Comparison of ENCODE assay signal across 1 cellular context in the genomic region with DNA sequence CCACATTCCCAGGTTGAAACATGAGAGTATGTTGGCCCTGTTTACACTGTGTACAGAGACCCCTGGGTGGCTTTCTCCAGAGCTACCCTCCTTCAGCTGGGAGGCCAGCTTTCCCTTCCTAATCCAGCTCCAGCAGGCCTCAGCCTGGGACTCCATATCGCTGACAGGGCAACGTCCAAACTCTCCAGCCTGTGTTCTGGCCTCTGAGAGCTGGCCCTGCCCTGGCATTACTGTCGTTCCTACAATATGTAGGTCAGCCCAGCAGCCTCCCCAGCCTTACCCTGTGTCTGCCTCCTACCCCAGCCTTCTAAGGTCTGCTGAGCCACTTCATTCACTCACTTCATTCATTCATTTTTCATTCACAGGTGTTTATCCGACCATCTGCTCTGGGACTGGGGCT.
A peak's percentile ranks its signal among the peaks of the same experiment; 100 is the strongest.
TF ChIP-seq lines count a peak whose summit lies in the region.

No MANE protein-coding gene starts in this region.

TF ChIP-seq in HepG2, 621 proteins besides CTCF, POLR2A, EP300 and RAD21 (continued from another document and continues in another):
- TF ChIP-seq, protein P1, sequence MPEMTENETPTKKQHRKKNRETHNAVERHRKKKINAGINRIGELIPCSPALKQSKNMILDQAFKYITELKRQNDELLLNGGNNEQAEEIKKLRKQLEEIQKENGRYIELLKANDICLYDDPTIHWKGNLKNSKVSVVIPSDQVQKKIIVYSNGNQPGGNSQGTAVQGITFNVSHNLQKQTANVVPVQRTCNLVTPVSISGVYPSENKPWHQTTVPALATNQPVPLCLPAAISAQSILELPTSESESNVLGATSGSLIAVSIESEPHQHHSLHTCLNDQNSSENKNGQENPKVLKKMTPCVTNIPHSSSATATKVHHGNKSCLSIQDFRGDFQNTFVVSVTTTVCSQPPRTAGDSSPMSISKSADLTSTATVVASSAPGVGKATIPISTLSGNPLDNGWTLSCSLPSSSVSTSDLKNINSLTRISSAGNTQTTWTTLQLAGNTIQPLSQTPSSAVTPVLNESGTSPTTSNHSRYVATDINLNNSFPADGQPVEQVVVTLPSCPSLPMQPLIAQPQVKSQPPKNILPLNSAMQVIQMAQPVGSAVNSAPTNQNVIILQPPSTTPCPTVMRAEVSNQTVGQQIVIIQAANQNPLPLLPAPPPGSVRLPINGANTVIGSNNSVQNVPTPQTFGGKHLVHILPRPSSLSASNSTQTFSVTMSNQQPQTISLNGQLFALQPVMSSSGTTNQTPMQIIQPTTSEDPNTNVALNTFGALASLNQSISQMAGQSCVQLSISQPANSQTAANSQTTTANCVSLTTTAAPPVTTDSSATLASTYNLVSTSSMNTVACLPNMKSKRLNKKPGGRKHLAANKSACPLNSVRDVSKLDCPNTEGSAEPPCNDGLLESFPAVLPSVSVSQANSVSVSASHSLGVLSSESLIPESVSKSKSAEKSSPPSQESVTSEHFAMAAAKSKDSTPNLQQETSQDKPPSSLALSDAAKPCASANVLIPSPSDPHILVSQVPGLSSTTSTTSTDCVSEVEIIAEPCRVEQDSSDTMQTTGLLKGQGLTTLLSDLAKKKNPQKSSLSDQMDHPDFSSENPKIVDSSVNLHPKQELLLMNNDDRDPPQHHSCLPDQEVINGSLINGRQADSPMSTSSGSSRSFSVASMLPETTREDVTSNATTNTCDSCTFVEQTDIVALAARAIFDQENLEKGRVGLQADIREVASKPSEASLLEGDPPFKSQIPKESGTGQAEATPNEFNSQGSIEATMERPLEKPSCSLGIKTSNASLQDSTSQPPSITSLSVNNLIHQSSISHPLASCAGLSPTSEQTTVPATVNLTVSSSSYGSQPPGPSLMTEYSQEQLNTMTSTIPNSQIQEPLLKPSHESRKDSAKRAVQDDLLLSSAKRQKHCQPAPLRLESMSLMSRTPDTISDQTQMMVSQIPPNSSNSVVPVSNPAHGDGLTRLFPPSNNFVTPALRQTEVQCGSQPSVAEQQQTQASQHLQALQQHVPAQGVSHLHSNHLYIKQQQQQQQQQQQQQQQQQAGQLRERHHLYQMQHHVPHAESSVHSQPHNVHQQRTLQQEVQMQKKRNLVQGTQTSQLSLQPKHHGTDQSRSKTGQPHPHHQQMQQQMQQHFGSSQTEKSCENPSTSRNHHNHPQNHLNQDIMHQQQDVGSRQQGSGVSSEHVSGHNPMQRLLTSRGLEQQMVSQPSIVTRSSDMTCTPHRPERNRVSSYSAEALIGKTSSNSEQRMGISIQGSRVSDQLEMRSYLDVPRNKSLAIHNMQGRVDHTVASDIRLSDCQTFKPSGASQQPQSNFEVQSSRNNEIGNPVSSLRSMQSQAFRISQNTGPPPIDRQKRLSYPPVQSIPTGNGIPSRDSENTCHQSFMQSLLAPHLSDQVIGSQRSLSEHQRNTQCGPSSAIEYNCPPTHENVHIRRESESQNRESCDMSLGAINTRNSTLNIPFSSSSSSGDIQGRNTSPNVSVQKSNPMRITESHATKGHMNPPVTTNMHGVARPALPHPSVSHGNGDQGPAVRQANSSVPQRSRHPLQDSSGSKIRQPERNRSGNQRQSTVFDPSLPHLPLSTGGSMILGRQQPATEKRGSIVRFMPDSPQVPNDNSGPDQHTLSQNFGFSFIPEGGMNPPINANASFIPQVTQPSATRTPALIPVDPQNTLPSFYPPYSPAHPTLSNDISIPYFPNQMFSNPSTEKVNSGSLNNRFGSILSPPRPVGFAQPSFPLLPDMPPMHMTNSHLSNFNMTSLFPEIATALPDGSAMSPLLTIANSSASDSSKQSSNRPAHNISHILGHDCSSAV (CRISPR knock-in tag; IDR thresholded peaks at IDR 0.05; ENCODE audit: borderline replicate concordance): no peak
- TF ChIP-seq, protein P2, sequence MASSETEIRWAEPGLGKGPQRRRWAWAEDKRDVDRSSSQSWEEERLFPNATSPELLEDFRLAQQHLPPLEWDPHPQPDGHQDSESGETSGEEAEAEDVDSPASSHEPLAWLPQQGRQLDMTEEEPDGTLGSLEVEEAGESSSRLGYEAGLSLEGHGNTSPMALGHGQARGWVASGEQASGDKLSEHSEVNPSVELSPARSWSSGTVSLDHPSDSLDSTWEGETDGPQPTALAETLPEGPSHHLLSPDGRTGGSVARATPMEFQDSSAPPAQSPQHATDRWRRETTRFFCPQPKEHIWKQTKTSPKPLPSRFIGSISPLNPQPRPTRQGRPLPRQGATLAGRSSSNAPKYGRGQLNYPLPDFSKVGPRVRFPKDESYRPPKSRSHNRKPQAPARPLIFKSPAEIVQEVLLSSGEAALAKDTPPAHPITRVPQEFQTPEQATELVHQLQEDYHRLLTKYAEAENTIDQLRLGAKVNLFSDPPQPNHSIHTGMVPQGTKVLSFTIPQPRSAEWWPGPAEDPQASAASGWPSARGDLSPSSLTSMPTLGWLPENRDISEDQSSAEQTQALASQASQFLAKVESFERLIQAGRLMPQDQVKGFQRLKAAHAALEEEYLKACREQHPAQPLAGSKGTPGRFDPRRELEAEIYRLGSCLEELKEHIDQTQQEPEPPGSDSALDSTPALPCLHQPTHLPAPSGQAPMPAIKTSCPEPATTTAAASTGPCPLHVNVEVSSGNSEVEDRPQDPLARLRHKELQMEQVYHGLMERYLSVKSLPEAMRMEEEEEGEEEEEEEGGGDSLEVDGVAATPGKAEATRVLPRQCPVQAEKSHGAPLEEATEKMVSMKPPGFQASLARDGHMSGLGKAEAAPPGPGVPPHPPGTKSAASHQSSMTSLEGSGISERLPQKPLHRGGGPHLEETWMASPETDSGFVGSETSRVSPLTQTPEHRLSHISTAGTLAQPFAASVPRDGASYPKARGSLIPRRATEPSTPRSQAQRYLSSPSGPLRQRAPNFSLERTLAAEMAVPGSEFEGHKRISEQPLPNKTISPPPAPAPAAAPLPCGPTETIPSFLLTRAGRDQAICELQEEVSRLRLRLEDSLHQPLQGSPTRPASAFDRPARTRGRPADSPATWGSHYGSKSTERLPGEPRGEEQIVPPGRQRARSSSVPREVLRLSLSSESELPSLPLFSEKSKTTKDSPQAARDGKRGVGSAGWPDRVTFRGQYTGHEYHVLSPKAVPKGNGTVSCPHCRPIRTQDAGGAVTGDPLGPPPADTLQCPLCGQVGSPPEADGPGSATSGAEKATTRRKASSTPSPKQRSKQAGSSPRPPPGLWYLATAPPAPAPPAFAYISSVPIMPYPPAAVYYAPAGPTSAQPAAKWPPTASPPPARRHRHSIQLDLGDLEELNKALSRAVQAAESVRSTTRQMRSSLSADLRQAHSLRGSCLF (CRISPR knock-in tag; IDR thresholded peaks at IDR 0.05; ENCODE audit: borderline replicate concordance): no peak
- no peak for TF ChIP-seq KLF9 (CRISPR knock-in tag; IDR thresholded peaks at IDR 0.05; ENCODE audit: low read depth)
- no peak for TF ChIP-seq HCFC1 (IDR thresholded peaks at IDR 0.05; ENCODE audit: low read depth, low read length)
- TF ChIP-seq PCBP2 (optimal IDR thresholded peaks at IDR 0.05; ENCODE audit: low read depth, low read length, poor library complexity, severe bottlenecking): no peak
- TF ChIP-seq PAF1 (CRISPR knock-in tag; IDR thresholded peaks at IDR 0.05): no peak
- no peak for TF ChIP-seq CENPX (CRISPR knock-in tag; IDR thresholded peaks at IDR 0.05)
- no peak for TF ChIP-seq NPAS2 (CRISPR knock-in tag; IDR thresholded peaks at IDR 0.05; ENCODE audit: borderline replicate concordance)
- no peak for TF ChIP-seq ZBTB3 (CRISPR knock-in tag; IDR thresholded peaks at IDR 0.05; ENCODE audit: borderline replicate concordance, low read depth)
- TF ChIP-seq GPN1 (CRISPR knock-in tag; IDR thresholded peaks at IDR 0.05; ENCODE audit: borderline replicate concordance): no peak
- TF ChIP-seq RBM39 (IDR thresholded peaks at IDR 0.05; ENCODE audit: low read depth, low read length, poor library complexity, severe bottlenecking): no peak
- no peak for TF ChIP-seq MXI1 (IDR thresholded peaks at IDR 0.05; ENCODE audit: borderline replicate concordance, low read depth, low read length)
- TF ChIP-seq, protein P3, sequence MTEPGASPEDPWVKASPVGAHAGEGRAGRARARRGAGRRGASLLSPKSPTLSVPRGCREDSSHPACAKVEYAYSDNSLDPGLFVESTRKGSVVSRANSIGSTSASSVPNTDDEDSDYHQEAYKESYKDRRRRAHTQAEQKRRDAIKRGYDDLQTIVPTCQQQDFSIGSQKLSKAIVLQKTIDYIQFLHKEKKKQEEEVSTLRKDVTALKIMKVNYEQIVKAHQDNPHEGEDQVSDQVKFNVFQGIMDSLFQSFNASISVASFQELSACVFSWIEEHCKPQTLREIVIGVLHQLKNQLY (CRISPR knock-in tag; IDR thresholded peaks at IDR 0.05): no peak
- TF ChIP-seq ZNF24 (IDR thresholded peaks at IDR 0.05): peak; percentile 84; the same call in 1 of the 2 replicates
- TF ChIP-seq FOXA1 (IDR thresholded peaks at IDR 0.05): no peak
- 0 out of 2 replicates have a peak, but pooled peaks have one; percentile 19 for TF ChIP-seq FOXA1 (CRISPR knock-in tag; IDR thresholded peaks at IDR 0.05)
- TF ChIP-seq ZZZ3 (CRISPR knock-in tag; IDR thresholded peaks at IDR 0.05; ENCODE audit: borderline replicate concordance): no peak
- TF ChIP-seq PITX1 (CRISPR knock-in tag; IDR thresholded peaks at IDR 0.05): peak; percentile 60; the same call in 1 of the 2 replicates
- TF ChIP-seq U2AF1 (optimal IDR thresholded peaks at IDR 0.05; ENCODE audit: low read depth, low read length): no peak
- TF ChIP-seq ZKSCAN5 (CRISPR knock-in tag; IDR thresholded peaks at IDR 0.05): no peak
- TF ChIP-seq, protein P4, sequence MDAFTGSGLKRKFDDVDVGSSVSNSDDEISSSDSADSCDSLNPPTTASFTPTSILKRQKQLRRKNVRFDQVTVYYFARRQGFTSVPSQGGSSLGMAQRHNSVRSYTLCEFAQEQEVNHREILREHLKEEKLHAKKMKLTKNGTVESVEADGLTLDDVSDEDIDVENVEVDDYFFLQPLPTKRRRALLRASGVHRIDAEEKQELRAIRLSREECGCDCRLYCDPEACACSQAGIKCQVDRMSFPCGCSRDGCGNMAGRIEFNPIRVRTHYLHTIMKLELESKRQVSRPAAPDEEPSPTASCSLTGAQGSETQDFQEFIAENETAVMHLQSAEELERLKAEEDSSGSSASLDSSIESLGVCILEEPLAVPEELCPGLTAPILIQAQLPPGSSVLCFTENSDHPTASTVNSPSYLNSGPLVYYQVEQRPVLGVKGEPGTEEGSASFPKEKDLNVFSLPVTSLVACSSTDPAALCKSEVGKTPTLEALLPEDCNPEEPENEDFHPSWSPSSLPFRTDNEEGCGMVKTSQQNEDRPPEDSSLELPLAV (CRISPR knock-in tag; conservative IDR thresholded peaks at IDR 0.05; ENCODE audit: low read depth): no peak
- no peak for TF ChIP-seq DR1 (CRISPR knock-in tag; IDR thresholded peaks at IDR 0.05)
- no peak for TF ChIP-seq ARNT2 (CRISPR knock-in tag; IDR thresholded peaks at IDR 0.05; ENCODE audit: low read depth)
- TF ChIP-seq RFXAP (CRISPR knock-in tag; IDR thresholded peaks at IDR 0.05; ENCODE audit: borderline replicate concordance): no peak
- TF ChIP-seq MTA3 (CRISPR knock-in tag; IDR thresholded peaks at IDR 0.05): no peak
- TF ChIP-seq ZFX (CRISPR knock-in tag; IDR thresholded peaks at IDR 0.05; ENCODE audit: low read depth): peak; percentile 79
- no peak for TF ChIP-seq TP53 (CRISPR knock-in tag; conservative IDR thresholded peaks at IDR 0.05)
- no peak for TF ChIP-seq ZNF792 (CRISPR knock-in tag; IDR thresholded peaks at IDR 0.05)
- TF ChIP-seq, protein P5, sequence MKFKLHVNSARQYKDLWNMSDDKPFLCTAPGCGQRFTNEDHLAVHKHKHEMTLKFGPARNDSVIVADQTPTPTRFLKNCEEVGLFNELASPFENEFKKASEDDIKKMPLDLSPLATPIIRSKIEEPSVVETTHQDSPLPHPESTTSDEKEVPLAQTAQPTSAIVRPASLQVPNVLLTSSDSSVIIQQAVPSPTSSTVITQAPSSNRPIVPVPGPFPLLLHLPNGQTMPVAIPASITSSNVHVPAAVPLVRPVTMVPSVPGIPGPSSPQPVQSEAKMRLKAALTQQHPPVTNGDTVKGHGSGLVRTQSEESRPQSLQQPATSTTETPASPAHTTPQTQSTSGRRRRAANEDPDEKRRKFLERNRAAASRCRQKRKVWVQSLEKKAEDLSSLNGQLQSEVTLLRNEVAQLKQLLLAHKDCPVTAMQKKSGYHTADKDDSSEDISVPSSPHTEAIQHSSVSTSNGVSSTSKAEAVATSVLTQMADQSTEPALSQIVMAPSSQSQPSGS (CRISPR knock-in tag; IDR thresholded peaks at IDR 0.05): no peak
